1 cellular context compared by ENCODE assay signal in the genomic region with DNA sequence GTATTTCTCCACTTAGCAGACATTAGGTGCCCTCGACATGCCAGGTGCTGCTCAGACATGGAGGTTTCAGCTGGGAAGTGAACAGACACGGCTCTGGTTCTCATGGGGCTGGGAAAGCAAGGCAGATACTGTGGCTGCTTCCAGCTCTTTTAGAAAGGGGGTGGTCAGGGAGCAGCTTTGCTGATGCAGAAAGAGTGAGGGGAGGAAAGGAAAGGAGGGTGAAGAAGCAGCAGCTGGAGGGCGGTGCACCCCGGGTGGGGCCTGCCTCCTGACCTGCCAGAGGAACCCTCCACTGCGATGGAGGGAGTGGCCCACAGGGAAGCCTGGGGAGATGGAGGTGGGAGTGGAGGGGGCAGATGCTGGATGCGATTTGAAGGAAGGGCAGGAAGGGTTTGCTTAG.
TF ChIP-seq lines count a peak whose summit lies in the region.

No MANE protein-coding gene starts in this region.

TF ChIP-seq in SK-N-SH, 30 proteins besides CTCF, POLR2A, EP300 and RAD21 (continued from another document):
- TF ChIP-seq, protein P1, sequence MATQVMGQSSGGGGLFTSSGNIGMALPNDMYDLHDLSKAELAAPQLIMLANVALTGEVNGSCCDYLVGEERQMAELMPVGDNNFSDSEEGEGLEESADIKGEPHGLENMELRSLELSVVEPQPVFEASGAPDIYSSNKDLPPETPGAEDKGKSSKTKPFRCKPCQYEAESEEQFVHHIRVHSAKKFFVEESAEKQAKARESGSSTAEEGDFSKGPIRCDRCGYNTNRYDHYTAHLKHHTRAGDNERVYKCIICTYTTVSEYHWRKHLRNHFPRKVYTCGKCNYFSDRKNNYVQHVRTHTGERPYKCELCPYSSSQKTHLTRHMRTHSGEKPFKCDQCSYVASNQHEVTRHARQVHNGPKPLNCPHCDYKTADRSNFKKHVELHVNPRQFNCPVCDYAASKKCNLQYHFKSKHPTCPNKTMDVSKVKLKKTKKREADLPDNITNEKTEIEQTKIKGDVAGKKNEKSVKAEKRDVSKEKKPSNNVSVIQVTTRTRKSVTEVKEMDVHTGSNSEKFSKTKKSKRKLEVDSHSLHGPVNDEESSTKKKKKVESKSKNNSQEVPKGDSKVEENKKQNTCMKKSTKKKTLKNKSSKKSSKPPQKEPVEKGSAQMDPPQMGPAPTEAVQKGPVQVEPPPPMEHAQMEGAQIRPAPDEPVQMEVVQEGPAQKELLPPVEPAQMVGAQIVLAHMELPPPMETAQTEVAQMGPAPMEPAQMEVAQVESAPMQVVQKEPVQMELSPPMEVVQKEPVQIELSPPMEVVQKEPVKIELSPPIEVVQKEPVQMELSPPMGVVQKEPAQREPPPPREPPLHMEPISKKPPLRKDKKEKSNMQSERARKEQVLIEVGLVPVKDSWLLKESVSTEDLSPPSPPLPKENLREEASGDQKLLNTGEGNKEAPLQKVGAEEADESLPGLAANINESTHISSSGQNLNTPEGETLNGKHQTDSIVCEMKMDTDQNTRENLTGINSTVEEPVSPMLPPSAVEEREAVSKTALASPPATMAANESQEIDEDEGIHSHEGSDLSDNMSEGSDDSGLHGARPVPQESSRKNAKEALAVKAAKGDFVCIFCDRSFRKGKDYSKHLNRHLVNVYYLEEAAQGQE (IDR thresholded peaks at IDR 0.05; ENCODE audit: low read depth, low read length): no peak
- TF ChIP-seq ELF1 (IDR thresholded peaks at IDR 0.05): no peak
- TF ChIP-seq, protein P2, sequence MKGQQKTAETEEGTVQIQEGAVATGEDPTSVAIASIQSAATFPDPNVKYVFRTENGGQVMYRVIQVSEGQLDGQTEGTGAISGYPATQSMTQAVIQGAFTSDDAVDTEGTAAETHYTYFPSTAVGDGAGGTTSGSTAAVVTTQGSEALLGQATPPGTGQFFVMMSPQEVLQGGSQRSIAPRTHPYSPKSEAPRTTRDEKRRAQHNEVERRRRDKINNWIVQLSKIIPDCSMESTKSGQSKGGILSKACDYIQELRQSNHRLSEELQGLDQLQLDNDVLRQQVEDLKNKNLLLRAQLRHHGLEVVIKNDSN (IDR thresholded peaks at IDR 0.05; ENCODE audit: borderline replicate concordance, low read depth): no peak
- no peak for TF ChIP-seq FOXM1 (IDR thresholded peaks at IDR 0.05; ENCODE audit: low read depth)
- no peak for TF ChIP-seq GATA2 (CRISPR knock-in tag; IDR thresholded peaks at IDR 0.05)
- TF ChIP-seq TCF12 (IDR thresholded peaks at IDR 0.05): no peak
- TF ChIP-seq, protein P3, sequence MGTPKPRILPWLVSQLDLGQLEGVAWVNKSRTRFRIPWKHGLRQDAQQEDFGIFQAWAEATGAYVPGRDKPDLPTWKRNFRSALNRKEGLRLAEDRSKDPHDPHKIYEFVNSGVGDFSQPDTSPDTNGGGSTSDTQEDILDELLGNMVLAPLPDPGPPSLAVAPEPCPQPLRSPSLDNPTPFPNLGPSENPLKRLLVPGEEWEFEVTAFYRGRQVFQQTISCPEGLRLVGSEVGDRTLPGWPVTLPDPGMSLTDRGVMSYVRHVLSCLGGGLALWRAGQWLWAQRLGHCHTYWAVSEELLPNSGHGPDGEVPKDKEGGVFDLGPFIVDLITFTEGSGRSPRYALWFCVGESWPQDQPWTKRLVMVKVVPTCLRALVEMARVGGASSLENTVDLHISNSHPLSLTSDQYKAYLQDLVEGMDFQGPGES (IDR thresholded peaks at IDR 0.05; ENCODE audit: low read depth, low read length): no peak
- no peak for TF ChIP-seq YY1 (IDR thresholded peaks at IDR 0.05; ENCODE audit: low read depth)
- no peak for TF ChIP-seq EZH2phosphoT487 (IDR thresholded peaks at IDR 0.05; ENCODE audit: borderline replicate concordance, low read depth)
- TF ChIP-seq, protein P4, sequence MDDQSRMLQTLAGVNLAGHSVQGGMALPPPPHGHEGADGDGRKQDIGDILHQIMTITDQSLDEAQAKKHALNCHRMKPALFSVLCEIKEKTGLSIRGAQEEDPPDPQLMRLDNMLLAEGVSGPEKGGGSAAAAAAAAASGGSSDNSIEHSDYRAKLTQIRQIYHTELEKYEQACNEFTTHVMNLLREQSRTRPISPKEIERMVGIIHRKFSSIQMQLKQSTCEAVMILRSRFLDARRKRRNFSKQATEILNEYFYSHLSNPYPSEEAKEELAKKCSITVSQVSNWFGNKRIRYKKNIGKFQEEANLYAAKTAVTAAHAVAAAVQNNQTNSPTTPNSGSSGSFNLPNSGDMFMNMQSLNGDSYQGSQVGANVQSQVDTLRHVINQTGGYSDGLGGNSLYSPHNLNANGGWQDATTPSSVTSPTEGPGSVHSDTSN (IDR thresholded peaks at IDR 0.05): no peak
- TF ChIP-seq SMC3 (IDR thresholded peaks at IDR 0.05; ENCODE audit: low read depth, low read length): no peak
- TF ChIP-seq RXRA (IDR thresholded peaks at IDR 0.05; ENCODE audit: borderline replicate concordance, low read depth): no peak
- TF ChIP-seq, protein P5, sequence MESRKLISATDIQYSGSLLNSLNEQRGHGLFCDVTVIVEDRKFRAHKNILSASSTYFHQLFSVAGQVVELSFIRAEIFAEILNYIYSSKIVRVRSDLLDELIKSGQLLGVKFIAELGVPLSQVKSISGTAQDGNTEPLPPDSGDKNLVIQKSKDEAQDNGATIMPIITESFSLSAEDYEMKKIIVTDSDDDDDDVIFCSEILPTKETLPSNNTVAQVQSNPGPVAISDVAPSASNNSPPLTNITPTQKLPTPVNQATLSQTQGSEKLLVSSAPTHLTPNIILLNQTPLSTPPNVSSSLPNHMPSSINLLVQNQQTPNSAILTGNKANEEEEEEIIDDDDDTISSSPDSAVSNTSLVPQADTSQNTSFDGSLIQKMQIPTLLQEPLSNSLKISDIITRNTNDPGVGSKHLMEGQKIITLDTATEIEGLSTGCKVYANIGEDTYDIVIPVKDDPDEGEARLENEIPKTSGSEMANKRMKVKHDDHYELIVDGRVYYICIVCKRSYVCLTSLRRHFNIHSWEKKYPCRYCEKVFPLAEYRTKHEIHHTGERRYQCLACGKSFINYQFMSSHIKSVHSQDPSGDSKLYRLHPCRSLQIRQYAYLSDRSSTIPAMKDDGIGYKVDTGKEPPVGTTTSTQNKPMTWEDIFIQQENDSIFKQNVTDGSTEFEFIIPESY (IDR thresholded peaks at IDR 0.05; ENCODE audit: borderline replicate concordance, low read depth): no peak
- no peak for TF ChIP-seq RCOR1 (IDR thresholded peaks at IDR 0.05; ENCODE audit: low read length)
- TF ChIP-seq, protein P6, sequence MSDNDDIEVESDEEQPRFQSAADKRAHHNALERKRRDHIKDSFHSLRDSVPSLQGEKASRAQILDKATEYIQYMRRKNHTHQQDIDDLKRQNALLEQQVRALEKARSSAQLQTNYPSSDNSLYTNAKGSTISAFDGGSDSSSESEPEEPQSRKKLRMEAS (IDR thresholded peaks at IDR 0.05; ENCODE audit: low read depth): no peak
- TF ChIP-seq FOXJ3 (CRISPR knock-in tag; IDR thresholded peaks at IDR 0.05): no peak
- TF ChIP-seq GABPA (IDR thresholded peaks at IDR 0.05; ENCODE audit: low read depth): no peak
